In genomic region chr20:10466325-10466724, GRCh38 we compare ENCODE assay signal across 14 cellular contexts. TPM values are rescaled to one million over a fixed set of nuclear protein-coding genes. Genes with fewer than 3 reads are reported as not detected.
DNase-seq lines count a peak whose midpoint lies in the region; ATAC-seq and TF ChIP-seq lines count a peak whose summit lies in the region.
"Had no signal": no experiment of that assay in that cellular context is flagged by ENCODE, and none has a peak within 500 bp of the region (broad histone marks: within the 10 kb centered on the region; RNA-seq: fewer than 3 reads in every experiment).

No MANE protein-coding gene starts in this region.

- WGBS in heart right ventricle, 2 donors: 37 to 42% methylated on average over 4 of the region's 4 CpGs

- ATAC-seq in heart right ventricle (peak in 6 of 8 donors; percentile 21 to 77 (median 49)), GM21619 (IDR thresholded peaks at IDR 0.05; ENCODE audit: unreplicated experiment) (no peak), GM19324 (IDR thresholded peaks at IDR 0.05; ENCODE audit: low FRiP score, unreplicated experiment) (no peak)

- H3K4me3 ChIP-seq in ascending aorta (peak overlapping the region; percentile 10 to 53), heart right ventricle (peak overlapping the region in 3 of 10 donors; percentile 6 to 12 (median 8)), osteoblast (ENCODE audit: insufficient read depth, low read length) (no peak overlapping the region), breast epithelium (no peak overlapping the region)

- H2AFZ ChIP-seq in osteoblast (ENCODE audit: low read length): no peak overlapping the region
- H2AFZ ChIP-seq: parathyroid adenoma had no signal

- H3K27ac ChIP-seq in ascending aorta (peak overlapping the region; percentile 62 to 67), heart right ventricle (peak overlapping the region in 9 of 10 donors; percentile 2 to 76 (median 42)), osteoblast (ENCODE audit: low read depth, low read length) (no peak overlapping the region), breast epithelium (no peak overlapping the region)
- H3K27ac ChIP-seq: parathyroid adenoma had no signal

- H3K4me1 ChIP-seq in ascending aorta (peaks cover 4 to 37% of the 10 kb centered on the region in 2 donors), heart right ventricle (peaks cover 0 to 59% (median 43%) of the 10 kb centered on the region in 9 donors), osteoblast (ENCODE audit: insufficient read depth, low read length) (peaks cover 13% of the 10 kb centered on the region), breast epithelium (no peaks in the 10 kb centered on the region)
- H3K4me1 ChIP-seq: parathyroid adenoma had no signal

- intact Hi-C loops in ascending aorta (cut with DNase I): loop anchor here (5.0 kb wide), 1 partner anchor 1076 kb away; no protein-coding TSS in a partner anchor
- intact Hi-C loops in heart right ventricle (cut with DNase I): loop anchor here in 6 of 10 donors (5.0 to 10.0 kb wide), 8 partner anchors 86 to 1078 kb away; partner anchors contain the start of gene JAG1 (in 2 of the 6)
- intact Hi-C loops in breast epithelium (cut with DNase I; ENCODE audit: low total_unique reads): no loop called here

- no peak for TF ChIP-seq POLR2A in breast epithelium (IDR thresholded peaks at IDR 0.05)

- no peaks in the 10 kb centered on the region for H3K36me3 ChIP-seq in ascending aorta
- H3K36me3 ChIP-seq in heart right ventricle: no peaks in the 10 kb centered on the region
- no peaks in the 10 kb centered on the region for H3K36me3 ChIP-seq in osteoblast (ENCODE audit: insufficient read depth, low read length)
- no peaks in the 10 kb centered on the region for H3K36me3 ChIP-seq in breast epithelium

- peaks cover 2% of the 10 kb centered on the region for H3K79me2 ChIP-seq in osteoblast (ENCODE audit: insufficient read depth, low read length)

- H3K27me3 ChIP-seq in ascending aorta (no peaks in the 10 kb centered on the region), heart right ventricle (no peaks in the 10 kb centered on the region), osteoblast (ENCODE audit: insufficient read depth, low read length) (no peaks in the 10 kb centered on the region), breast epithelium (no peaks in the 10 kb centered on the region)

- H3K4me2 ChIP-seq in osteoblast (ENCODE audit: insufficient read depth, low read length): peak overlapping the region; percentile 25

- DNase-seq in GM03348 (ENCODE audit: low spot score): peak; percentile 39
- DNase-seq in ascending aorta (ENCODE audit: low spot score in 2 of 2): no peak
- DNase-seq in heart right ventricle: peak in 1 of 2 donors; percentile 25
- no peak for DNase-seq in osteoblast (ENCODE audit: insufficient read length, low spot score, missing footprints)
- no peak for DNase-seq in UCSD-AML1 (lab: John Stamatoyannopoulos, UW; ENCODE audit: unreplicated experiment)
- DNase-seq in breast epithelium (ENCODE audit: low spot score in 2 of 2): no peak
- DNase-seq: activated CD4-positive, alpha-beta T cell treated with anti-CD3 and anti-CD28 coated beads for 4 hours; NCI-H2029; stimulated activated CD4-positive, alpha-beta T cell treated with anti-CD3 and anti-CD28 coated beads, Interleukin-4, amount 100 ng/mL, for 24 hours; stimulated activated naive CD4-positive, alpha-beta T cell; SW 1271 had no signal

- H4K20me1 ChIP-seq in osteoblast (ENCODE audit: insufficient read depth, low read length): no peaks in the 10 kb centered on the region

- H3K9me3 ChIP-seq in ascending aorta (no peaks in the 10 kb centered on the region), heart right ventricle (peaks cover 0 to 3% (median 0%) of the 10 kb centered on the region in 11 donors), osteoblast (ENCODE audit: low read depth, low read length) (no peaks in the 10 kb centered on the region), breast epithelium (no peaks in the 10 kb centered on the region)

- TF ChIP-seq CTCF in ascending aorta (IDR thresholded peaks at IDR 0.05): no peak
- no peak for TF ChIP-seq CTCF in heart right ventricle (IDR thresholded peaks at IDR 0.05)
- TF ChIP-seq CTCF in osteoblast (IDR thresholded peaks at IDR 0.05; ENCODE audit: extremely low read depth, low read depth, low read length): no peak
- no peak for TF ChIP-seq CTCF in breast epithelium (IDR thresholded peaks at IDR 0.05)

RNA-seq across cellular contexts. Expression of gene SLX4IP, which starts 31.2 kb away (rescaled TPM):
- 4.5 TPM for total RNA-seq in ascending aorta
- 1 to 10 TPM; 1.6 to 3.1 (median 2.6) TPM for total RNA-seq in heart right ventricle
- 1 to 10 TPM in 1 of 2 donors, under 1 TPM in 1; 0.71 to 2.8 TPM for polyA plus RNA-seq in heart right ventricle
- 4.0 and 4.7 TPM in 2 replicates for total RNA-seq in osteoblast
- total RNA-seq in breast epithelium: 1 to 10 TPM; 4.2 to 6.9 (median 5.9) TPM

RNA-seq across cellular contexts. Expression of gene MKKS, which starts 32.3 kb away (rescaled TPM):
- total RNA-seq in ascending aorta (7.3 TPM), heart right ventricle (10 to 100 TPM; 14.1 to 30.7 (median 19.4) TPM), osteoblast (7.6 and 8.8 TPM in 2 replicates), breast epithelium (10 to 100 TPM; 12.8 to 14.9 (median 14.7) TPM)
- 10 to 100 TPM; 13.6 to 24.8 TPM for polyA plus RNA-seq in heart right ventricle

Comparison
In these comparisons a context has a peak if more than half of its experiments do, and no peak if none do; other contexts are left out.
1. H3K27ac ChIP-seq: peak in ascending aorta (2 of 2) and heart right ventricle (9 of 10); none in osteoblast (single experiment) and breast epithelium (0 of 2).
2. H3K4me3 ChIP-seq: peak in ascending aorta (2 of 2); none in osteoblast (single experiment) and breast epithelium (0 of 3).
3. ATAC-seq: peak in heart right ventricle (6 of 8); none in GM21619 (single experiment) and GM19324 (single experiment).